Comparison of ENCODE assay signal across 31 cellular contexts in genomic region chr17:14261406-14261805, GRCh38. TPM values are rescaled to one million over a fixed set of nuclear protein-coding genes. Genes with fewer than 3 reads are reported as not detected.
"Had no signal": no experiment of that assay in that cellular context is flagged by ENCODE, and none has a peak within 500 bp of the region (broad histone marks: within the 10 kb centered on the region; RNA-seq: fewer than 3 reads in every experiment).

No MANE protein-coding gene starts in this region.

- H3K36me3 Mint-ChIP-seq: mesothelial cell of epicardium; natural killer cell treated with Interleukin-12 subunit alpha and Interleukin-12 subunit beta and Interleukin-15 and Interleukin-18, amount 100 ng/mL, for 72 hours; stimulated activated memory B cell treated with anti-CD40 and anti-IgM and Interleukin-4, amounts not matched to agents 10 μg/mL and 1 μg/mL and 100 μg/mL, for 72 hours; type B pancreatic cell had no signal

- H3K27ac Mint-ChIP-seq: mesothelial cell of epicardium; naive B cell; natural killer cell treated with Interleukin-12 subunit alpha and Interleukin-12 subunit beta and Interleukin-15 and Interleukin-18, amount 100 ng/mL, for 72 hours; progenitor cell of endocrine pancreas; stimulated activated memory B cell treated with anti-CD40 and anti-IgM and Interleukin-4, amounts not matched to agents 10 μg/mL and 1 μg/mL and 100 μg/mL, for 72 hours; stimulated activated naive CD8-positive, alpha-beta T cell treated with anti-CD3 and anti-CD28 coated beads, Interleukin-15, amount 100 ng/mL, for 72 hours; type B pancreatic cell had no signal

- ATAC-seq: natural killer cell treated with Interleukin-12 subunit alpha and Interleukin-12 subunit beta and Interleukin-15 and Interleukin-18, amount 100 ng/mL, for 72 hours; right lobe of liver; stimulated activated memory B cell treated with anti-CD40 and anti-IgM and Interleukin-4, amounts not matched to agents 10 μg/mL and 1 μg/mL and 100 μg/mL, for 72 hours; stimulated activated naive CD8-positive, alpha-beta T cell treated with anti-CD3 and anti-CD28 coated beads, Interleukin-15, amount 100 ng/mL, for 72 hours had no signal

- H3K4me3 Mint-ChIP-seq: mesothelial cell of epicardium; naive B cell; natural killer cell treated with Interleukin-12 subunit alpha and Interleukin-12 subunit beta and Interleukin-15 and Interleukin-18, amount 100 ng/mL, for 72 hours; stimulated activated memory B cell treated with anti-CD40 and anti-IgM and Interleukin-4, amounts not matched to agents 10 μg/mL and 1 μg/mL and 100 μg/mL, for 72 hours; stimulated activated naive CD8-positive, alpha-beta T cell treated with anti-CD3 and anti-CD28 coated beads, Interleukin-15, amount 100 ng/mL, for 72 hours; type B pancreatic cell had no signal

- H3K9me3 ChIP-seq: left ventricle myocardium inferior, ovary, right lobe of liver, uterus had no signal

- H3K4me1 Mint-ChIP-seq: mesothelial cell of epicardium; naive B cell; stimulated activated memory B cell treated with anti-CD40 and anti-IgM and Interleukin-4, amounts not matched to agents 10 μg/mL and 1 μg/mL and 100 μg/mL, for 72 hours; stimulated activated naive CD8-positive, alpha-beta T cell treated with anti-CD3 and anti-CD28 coated beads, Interleukin-15, amount 100 ng/mL, for 72 hours had no signal

- DNase-seq: islet precursor cell; left ventricle myocardium inferior; mesendoderm; naive B cell; ovary; right lobe of liver; stimulated activated CD4-positive, alpha-beta T cell treated with anti-CD3 and anti-CD28 coated beads, Interleukin-1b, Interleukin-23, amount 100 ng/mL, for 48 hours; stimulated activated CD4-positive, alpha-beta T cell treated with anti-CD3 and anti-CD28 coated beads, Interleukin-2, amount 100 ng/mL, for 48 hours; stimulated activated CD4-positive, alpha-beta T cell treated with anti-CD3 and anti-CD28 coated beads, Interleukin-4, amount 100 ng/mL, for 4 hours; stimulated activated CD8-positive, alpha-beta memory T cell treated with anti-CD3 and anti-CD28 coated beads, Interleukin-4, amount 100 ng/mL, for 48 hours; stimulated activated naive CD4-positive, alpha-beta T cell treated with Interleukin-2 at 50 U/mL for 16 hours; stimulated activated naive CD8-positive, alpha-beta T cell treated with anti-CD3 and anti-CD28 coated beads, Interleukin-15, amount 100 ng/mL, for 72 hours; uterus had no signal

- H3K27me3 Mint-ChIP-seq: natural killer cell treated with Interleukin-12 subunit alpha and Interleukin-12 subunit beta and Interleukin-15 and Interleukin-18, amount 100 ng/mL, for 72 hours; stimulated activated naive CD8-positive, alpha-beta T cell treated with anti-CD3 and anti-CD28 coated beads, Interleukin-15, amount 100 ng/mL, for 72 hours had no signal

RNA-seq across cellular contexts. Expression of gene CDRT15, which starts 24.7 kb away (rescaled TPM):
- total RNA-seq: kidney epithelial cell; left ventricle myocardium inferior; lower leg skin; lung; mesothelial cell of epicardium; mononuclear cell; natural killer cell treated with Interleukin-12 subunit alpha and Interleukin-12 subunit beta and Interleukin-15 and Interleukin-18, amount 100 ng/mL, for 72 hours; omental fat pad; ovary; progenitor cell of endocrine pancreas; pulmonary artery endothelial cell; renal cortical epithelial cell; right atrium auricular region; right lobe of liver; skeletal muscle tissue; smooth muscle cell; temporal lobe; tibial nerve; ureter; uterus had no signal
